ENCODE assay signal across 29 cellular contexts in genomic region chrX:38854305-38854704, GRCh38.
"Had no signal": no experiment of that assay in that cellular context is flagged by ENCODE, and none has a peak within 500 bp of the region (broad histone marks: within the 10 kb centered on the region; RNA-seq: fewer than 3 reads in every experiment).

No MANE protein-coding gene starts in this region.

- H3K36me3 ChIP-seq: neutrophil, pancreas, prostate gland, right lobe of liver, sigmoid colon, spleen, suprapubic skin, tibial nerve, upper lobe of left lung, vagina had no signal

- H3K9me3 ChIP-seq: neutrophil, pancreas, prostate gland, right lobe of liver, sigmoid colon, suprapubic skin, testis, tibial nerve, upper lobe of left lung, vagina had no signal

- H3K4me1 ChIP-seq: pancreas, prostate gland, sigmoid colon, spleen, suprapubic skin, testis, tibial nerve, upper lobe of left lung, vagina had no signal

- ATAC-seq: naive thymus-derived CD8-positive, alpha-beta T cell; natural killer cell treated with Interleukin-12 subunit alpha and Interleukin-12 subunit beta and Interleukin-15 and Interleukin-18, amount 100 ng/mL, for 72 hours; pancreas; right cardiac atrium; right lobe of liver; stimulated activated memory B cell treated with anti-CD40 and anti-IgM and Interleukin-4, amounts not matched to agents 10 μg/mL and 1 μg/mL and 100 μg/mL, for 72 hours; stimulated activated naive CD8-positive, alpha-beta T cell treated with anti-CD3 and anti-CD28 coated beads, Interleukin-15, amount 100 ng/mL, for 72 hours; stimulated activated naive CD8-positive, alpha-beta T cell treated with anti-CD3 and anti-CD28 coated beads, Interleukin-15, Interleukin-2, amounts not matched to agents 100 U/mL and 50 U/mL, for 24 hours had no signal

- H3K4me3 ChIP-seq: pancreas, prostate gland, right lobe of liver, sigmoid colon, skin epidermis, smooth muscle cell, spleen, suprapubic skin, testis, tibial nerve, upper lobe of left lung, vagina had no signal

- H3K27me3 ChIP-seq: neutrophil, right lobe of liver, sigmoid colon, suprapubic skin, testis, tibial nerve, upper lobe of left lung, vagina had no signal

- DNase-seq: naive thymus-derived CD8-positive, alpha-beta T cell; nephron progenitor cell; nucleus accumbens; pancreas; right cardiac atrium; right lobe of liver; sigmoid colon; spleen; stimulated activated CD4-positive, alpha-beta T cell treated with anti-CD3 and anti-CD28 coated beads, Interleukin-12 subunit alpha, Interleukin-12 subunit beta, amount 100 ng/mL, for 4 hours; stimulated activated CD4-positive, alpha-beta T cell treated with anti-CD3 and anti-CD28 coated beads, Interleukin-1b, Interleukin-23, amount 100 ng/mL, for 48 hours; stimulated activated CD4-positive, alpha-beta T cell treated with anti-CD3 and anti-CD28 coated beads, Interleukin-4, amount 100 ng/mL, for 1 hour; stimulated activated CD4-positive, alpha-beta T cell treated with anti-CD3 and anti-CD28 coated beads, Interleukin-4, amount 100 ng/mL, for 4 hours; stimulated activated CD8-positive, alpha-beta memory T cell treated with anti-CD3 and anti-CD28 coated beads, Interleukin-4, amount 100 ng/mL, for 48 hours; stimulated activated naive CD4-positive, alpha-beta T cell; stimulated activated naive CD8-positive, alpha-beta T cell treated with anti-CD3 and anti-CD28 coated beads, Interleukin-15, amount 100 ng/mL, for 72 hours; stimulated activated naive CD8-positive, alpha-beta T cell treated with anti-CD3 and anti-CD28 coated beads, Interleukin-15, Interleukin-2, amounts not matched to agents 100 U/mL and 50 U/mL, for 24 hours; substantia nigra; testis; trophoblast cell; upper lobe of left lung had no signal

- H3K27ac ChIP-seq: neutrophil, pancreas, prostate gland, right lobe of liver, sigmoid colon, skin epidermis, spleen, suprapubic skin, testis, tibial nerve, upper lobe of left lung, vagina had no signal
